Comparison of ENCODE assay signal across 1 cellular context in genomic region chr13:112842343-112842856, GRCh38.
TF ChIP-seq lines count a peak whose summit lies in the region.

No MANE protein-coding gene starts in this region.

TF ChIP-seq in WTC11, 78 proteins besides CTCF, POLR2A, EP300 and RAD21 (continued from another document):
- no peak for TF ChIP-seq ZNF512 (CRISPR knock-in tag; IDR thresholded peaks at IDR 0.05; ENCODE audit: borderline replicate concordance)
